ENCODE assay signal across 1 cellular context in the genomic region with DNA sequence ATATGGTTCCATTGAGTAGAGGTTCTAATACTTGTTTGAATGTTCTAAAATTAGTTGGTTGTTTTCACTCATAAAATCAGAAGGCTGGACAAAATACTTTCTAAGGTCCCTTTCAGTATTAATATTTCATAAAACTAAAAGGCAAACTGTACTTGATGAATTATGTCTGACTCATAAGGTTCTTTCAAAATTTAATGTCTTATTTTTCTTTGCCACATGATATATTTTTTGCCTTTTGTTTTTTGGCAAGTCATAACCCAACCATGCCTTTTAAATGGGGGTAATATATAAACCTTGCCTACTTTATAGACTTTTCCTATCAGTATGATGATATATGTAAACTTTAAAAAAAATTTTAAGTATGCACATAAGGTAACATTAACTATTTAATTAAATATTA.
TF ChIP-seq lines count a peak whose summit lies in the region.

No MANE protein-coding gene starts in this region.

TF ChIP-seq in A549, 52 proteins besides CTCF, POLR2A, EP300 and RAD21 (continued from another document):
- TF ChIP-seq, protein P1, sequence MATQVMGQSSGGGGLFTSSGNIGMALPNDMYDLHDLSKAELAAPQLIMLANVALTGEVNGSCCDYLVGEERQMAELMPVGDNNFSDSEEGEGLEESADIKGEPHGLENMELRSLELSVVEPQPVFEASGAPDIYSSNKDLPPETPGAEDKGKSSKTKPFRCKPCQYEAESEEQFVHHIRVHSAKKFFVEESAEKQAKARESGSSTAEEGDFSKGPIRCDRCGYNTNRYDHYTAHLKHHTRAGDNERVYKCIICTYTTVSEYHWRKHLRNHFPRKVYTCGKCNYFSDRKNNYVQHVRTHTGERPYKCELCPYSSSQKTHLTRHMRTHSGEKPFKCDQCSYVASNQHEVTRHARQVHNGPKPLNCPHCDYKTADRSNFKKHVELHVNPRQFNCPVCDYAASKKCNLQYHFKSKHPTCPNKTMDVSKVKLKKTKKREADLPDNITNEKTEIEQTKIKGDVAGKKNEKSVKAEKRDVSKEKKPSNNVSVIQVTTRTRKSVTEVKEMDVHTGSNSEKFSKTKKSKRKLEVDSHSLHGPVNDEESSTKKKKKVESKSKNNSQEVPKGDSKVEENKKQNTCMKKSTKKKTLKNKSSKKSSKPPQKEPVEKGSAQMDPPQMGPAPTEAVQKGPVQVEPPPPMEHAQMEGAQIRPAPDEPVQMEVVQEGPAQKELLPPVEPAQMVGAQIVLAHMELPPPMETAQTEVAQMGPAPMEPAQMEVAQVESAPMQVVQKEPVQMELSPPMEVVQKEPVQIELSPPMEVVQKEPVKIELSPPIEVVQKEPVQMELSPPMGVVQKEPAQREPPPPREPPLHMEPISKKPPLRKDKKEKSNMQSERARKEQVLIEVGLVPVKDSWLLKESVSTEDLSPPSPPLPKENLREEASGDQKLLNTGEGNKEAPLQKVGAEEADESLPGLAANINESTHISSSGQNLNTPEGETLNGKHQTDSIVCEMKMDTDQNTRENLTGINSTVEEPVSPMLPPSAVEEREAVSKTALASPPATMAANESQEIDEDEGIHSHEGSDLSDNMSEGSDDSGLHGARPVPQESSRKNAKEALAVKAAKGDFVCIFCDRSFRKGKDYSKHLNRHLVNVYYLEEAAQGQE (IDR thresholded peaks at IDR 0.05), result no peak
TF ChIP-seq in A549: peak in this region for 0.
